ENCODE assay signal across 17 cellular contexts in the genomic region with DNA sequence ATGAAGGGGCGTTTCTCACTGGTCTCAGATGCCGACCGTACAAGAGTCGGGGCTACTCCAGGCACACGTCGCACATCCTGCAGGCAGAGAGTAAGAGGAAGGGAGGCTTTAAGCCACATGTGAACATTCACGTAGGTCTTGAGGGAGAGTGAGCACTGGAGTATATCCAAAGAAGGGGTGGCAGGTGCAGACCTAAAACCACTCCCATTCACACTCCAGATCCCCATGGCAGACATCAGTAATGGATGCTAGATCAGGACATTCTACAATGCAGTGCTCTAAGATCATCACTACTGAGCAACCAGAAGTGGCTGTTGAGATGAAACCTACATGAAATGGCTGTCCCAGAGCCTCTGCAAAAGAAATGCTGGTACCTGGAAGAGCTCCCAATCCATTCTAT. TPM values are rescaled to one million over a fixed set of nuclear protein-coding genes. Genes with fewer than 3 reads are reported as not detected.
A peak's percentile ranks its signal among the peaks of the same experiment; 100 is the strongest.
DNase-seq lines count a peak whose midpoint lies in the region; ATAC-seq, FAIRE-seq and TF ChIP-seq lines count a peak whose summit lies in the region.
"Had no signal": no experiment of that assay in that cellular context is flagged by ENCODE, and none has a peak within 500 bp of the region (broad histone marks: within the 10 kb centered on the region; RNA-seq: fewer than 3 reads in every experiment).

No MANE protein-coding gene starts in this region.

- H2AK5ac ChIP-seq in H1 (ENCODE audit: low read depth, low read length), result no peak overlapping the region

- no peak overlapping the region for H3K14ac ChIP-seq in H1 (ENCODE audit: insufficient read length)

- no peak overlapping the region for H3K23ac ChIP-seq in H1 (ENCODE audit: insufficient read length)

- TF ChIP-seq POLR2A in GM18505 (IDR thresholded peaks at IDR 0.05; ENCODE audit: borderline replicate concordance, extremely low read depth, insufficient read depth, insufficient read length) (no peak), H1 (IDR thresholded peaks at IDR 0.05; ENCODE audit: control extremely low read depth in 1 of 2, low read depth in 2 of 2, low read length in 2 of 2) (no peak)

- no peak overlapping the region for H3K56ac ChIP-seq in H1 (replicated peaks; ENCODE audit: insufficient read length, low read depth, low read length)

- no peak for TF ChIP-seq CTCF in H1 (IDR thresholded peaks at IDR 0.05; ENCODE audit: control extremely low read depth in 1 of 3, insufficient read depth in 1 of 3, low read depth in 1 of 3, low read length in 3 of 3)

- H3K9me3 ChIP-seq in H1 (ENCODE audit: insufficient read depth in 2 of 2, low read depth in 1 of 2, low read length in 1 of 2), result no peaks in the 10 kb centered on the region
- H3K9me3 ChIP-seq: SJSA1 had no signal

- no peaks in the 10 kb centered on the region for H4K20me1 ChIP-seq in H1 (replicated peaks in 1 of 2; ENCODE audit: control insufficient read depth in 1 of 2, insufficient read depth in 2 of 2, low read length in 2 of 2)

- no peak overlapping the region for H2BK5ac ChIP-seq in H1 (ENCODE audit: low read depth, low read length)

- no peak overlapping the region for H4K8ac ChIP-seq in H1 (ENCODE audit: extremely low read depth, insufficient read depth, low read length)

- no peak overlapping the region for H2BK120ac ChIP-seq in H1 (replicated peaks; ENCODE audit: low read depth, low read length)

- WGBS in H1 (ENCODE audit: extremely low coverage in 1 of 2, insufficient coverage in 1 of 2, insufficient read length in 1 of 2, insufficient replicate concordance in 2 of 2, low coverage in 1 of 2, low lambda C conversion rate in 2 of 2, missing lambda C conversion rate in 1 of 2), 2 experiments, result 78% methylated on average over 7 of the region's 7 CpGs; no CpG with 5 or more reads in 1 of the 2 experiments

- no peaks in the 10 kb centered on the region; a peak in 2 of 7 replicates for H3K4me1 ChIP-seq in H1 (replicated peaks in 1 of 4; ENCODE audit: control insufficient read depth in 3 of 4, insufficient read depth in 4 of 4, low read length in 3 of 4)
- H3K4me1 ChIP-seq: SJSA1 had no signal

- DNase-seq in H1 (ENCODE audit: low read depth in 1 of 2, low spot score in 2 of 2) (no peak), GM19238 (ENCODE audit: insufficient read length, low spot score) (no peak), RCC 7860 (ENCODE audit: low spot score) (no peak), NCI-H2029 treated with DMSO at 0.1 percent for 48 hours (lab: John Stamatoyannopoulos, UW) (no peak)
- no peak for DNase-seq in activated effector memory CD4-positive, alpha-beta T cell treated with Interleukin-2 at 50 U/mL for 16 hours
- DNase-seq: activated naive CD4-positive, alpha-beta T cell treated with anti-CD3 and anti-CD28 coated beads, Interleukin-2, amount 10 ng/mL, durations not matched to agents 7 days and 5 days; HFFc6; NCI-H1436 treated with DMSO at 0.1 percent for 48 hours; stimulated activated naive CD4-positive, alpha-beta T cell treated with Interleukin-2 at 50 U/mL for 16 hours had no signal

- H2AFZ ChIP-seq in H1 (ENCODE audit: low read length), result 0 out of 2 replicates have a peak overlapping the region, but pooled peaks have one; percentile 33

- no peak overlapping the region for H2BK20ac ChIP-seq in H1 (ENCODE audit: low read length)

- FAIRE-seq in H1 (lab: Jason Lieb, UNC) (no peak), RCC 7860 (lab: Jason Lieb, UNC) (no peak)
- FAIRE-seq: keratinocyte had no signal

- H3K23me2 ChIP-seq in H1 (ENCODE audit: low read depth, low read length), result no peaks in the 10 kb centered on the region

- no peak overlapping the region for H3K9ac ChIP-seq in H1 (replicated peaks in 1 of 4; ENCODE audit: extremely low read depth in 1 of 4, low read depth in 3 of 4, low read length in 3 of 4)

- ATAC-seq in GM18505 (IDR thresholded peaks at IDR 0.05; ENCODE audit: unreplicated experiment) (peak; percentile 75), GM21529 (IDR thresholded peaks at IDR 0.05; ENCODE audit: unreplicated experiment) (peak; percentile 55), HG03108 (IDR thresholded peaks at IDR 0.05; ENCODE audit: unreplicated experiment) (peak; percentile 46)

- CTCF ChIA-PET in H1 (lab: Charles Lee; ENCODE audit: partially characterized antibody), result interaction anchor here (1.0 to 6.5 kb wide), 4 partner anchors 9 to 30 kb away, joined by 3 to 42 read pairs (median 4); no protein-coding TSS in a partner anchor

- no peak overlapping the region for H3K27ac ChIP-seq in H1 (ENCODE audit: low read depth, low read length)
- H3K27ac ChIP-seq: cardiac muscle cell, SJSA1 had no signal

- no peaks in the 10 kb centered on the region for H3K27me3 ChIP-seq in H1 (replicated peaks in 1 of 4; ENCODE audit: control insufficient read depth in 3 of 4, extremely low read depth in 1 of 4, insufficient read depth in 3 of 4, low read length in 3 of 4)

- no peak overlapping the region for H2BK12ac ChIP-seq in H1 (ENCODE audit: low read depth, low read length)

- no peaks in the 10 kb centered on the region for H3K36me3 ChIP-seq in H1 (ENCODE audit: control insufficient read depth in 2 of 4, insufficient read depth in 4 of 4, low read length in 3 of 4)
- H3K36me3 ChIP-seq: cardiac muscle cell, SJSA1 had no signal

- no peak overlapping the region for H3K18ac ChIP-seq in H1 (ENCODE audit: extremely low read depth, low read length)

- H3K4me3 ChIP-seq in H1 (ENCODE audit: extremely low read depth in 1 of 4, insufficient read depth in 2 of 4, low read depth in 3 of 4, low read length in 4 of 4), result no peak overlapping the region
- H3K4me3 ChIP-seq: cardiac muscle cell, SJSA1 had no signal

- H3K79me2 ChIP-seq in H1 (ENCODE audit: control insufficient read depth in 1 of 2, insufficient read depth in 2 of 2, low read length in 2 of 2), result no peaks in the 10 kb centered on the region

- POLR2A ChIA-PET in H1 (lab: Charles Lee; ENCODE audit: partially characterized antibody), result no interaction called here

- H4K5ac ChIP-seq in H1 (ENCODE audit: insufficient read length, low read depth, low read length), result no peak overlapping the region

- H2BK15ac ChIP-seq in H1 (ENCODE audit: low read length), result no peak overlapping the region

- no peaks in the 10 kb centered on the region for H3K79me1 ChIP-seq in H1 (ENCODE audit: low read depth, low read length)

- H4K91ac ChIP-seq in H1 (replicated peaks; ENCODE audit: insufficient read length, low read length), result no peak overlapping the region

- no peak overlapping the region for H3K4ac ChIP-seq in H1 (replicated peaks; ENCODE audit: insufficient read length, low read depth, low read length)

- no peak for TF ChIP-seq EP300 in H1 (IDR thresholded peaks at IDR 0.05; ENCODE audit: borderline replicate concordance in 1 of 2, low read depth in 2 of 2, low read length in 2 of 2)

- no peak for TF ChIP-seq RAD21 in H1 (IDR thresholded peaks at IDR 0.05 in 1 of 2, conservative IDR thresholded peaks at IDR 0.05 in 1 of 2; ENCODE audit: low read depth in 2 of 2, low read length in 2 of 2)

- no peak overlapping the region for H3K4me2 ChIP-seq in H1 (ENCODE audit: insufficient read depth in 1 of 2, low read depth in 2 of 2, low read length in 2 of 2)

RNA-seq across cellular contexts. Expression of gene WT1, which starts 39.0 kb away (rescaled TPM):
- 0.17 and 0.21 TPM in 2 replicates for total RNA-seq in H1 (2021; fragmentation: NEBNext Ultra II Directional; extraction: Animal tissue kit (Norgen Biotek cat#: 25700))
- 0.05 TPM in 1 of 2 replicates, not detected in the other for polyA plus RNA-seq in H1 (2011; rRNA removed)
- 0.09 TPM for polyA plus RNA-seq in H1 (2011; cell fraction: cytosol; rRNA removed)
- 0.19 TPM for polyA plus RNA-seq in H1 (2011; cell fraction: nucleus; rRNA removed)
- polyA plus RNA-seq in H1 (2012, experiment 1 of 2), result not detected in 4 replicates
- 0.64 TPM for polyA plus RNA-seq in H1 (2012, experiment 2 of 2)
- polyA plus RNA-seq in H1 (2013, experiment 1 of 2), result 0.06 TPM
- 0.20 TPM for polyA plus RNA-seq in H1 (2013, experiment 2 of 2)
- polyA minus RNA-seq in H1 (2011; rRNA and poly(A)+ RNA removed), result 0.07 TPM in 1 of 2 replicates, not detected in the other
- polyA minus RNA-seq in H1 (2011; cell fraction: cytosol; rRNA and poly(A)+ RNA removed), result not detected
- polyA minus RNA-seq in H1 (2011; cell fraction: nucleus; rRNA and poly(A)+ RNA removed), result not detected
- total RNA-seq: activated CD8-positive, alpha-beta memory T cell treated with anti-CD3 and anti-CD28 coated beads for 36 hours; HFFc6; SJSA1 had no signal
- polyA plus RNA-seq: BJ, keratinocyte had no signal
